ENCODE assay signal across 20 cellular contexts in the genomic region with DNA sequence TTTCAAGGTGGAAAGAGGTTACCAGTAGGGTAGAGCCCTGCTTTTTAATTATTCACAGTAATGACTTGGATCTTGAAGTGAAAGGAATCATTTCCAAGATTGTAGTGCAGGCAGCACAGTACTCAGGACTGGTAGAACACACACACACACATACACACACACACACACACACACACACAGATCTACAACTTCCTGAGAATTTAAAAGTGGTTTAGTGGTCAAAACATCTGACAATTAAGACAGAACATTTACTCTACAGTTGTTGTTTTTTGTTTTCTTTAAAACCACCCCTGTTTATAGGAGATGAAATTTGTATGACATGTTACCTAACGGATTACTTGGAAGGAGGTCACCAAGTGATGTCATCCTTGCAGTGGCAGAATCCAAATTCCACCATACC.
A peak's percentile ranks its signal among the peaks of the same experiment; 100 is the strongest.
DNase-seq lines count a peak whose midpoint lies in the region; ATAC-seq, FAIRE-seq and TF ChIP-seq lines count a peak whose summit lies in the region.
"Had no signal": no experiment of that assay in that cellular context is flagged by ENCODE, and none has a peak within 500 bp of the region (broad histone marks: within the 10 kb centered on the region; RNA-seq: fewer than 3 reads in every experiment).

No MANE protein-coding gene starts in this region.

- peaks cover 15% of the 10 kb centered on the region for H3K4me1 ChIP-seq in GM23338 (ENCODE audit: insufficient read depth)
- peaks cover 20% of the 10 kb centered on the region for H3K4me1 ChIP-seq in PC-3 (ENCODE audit: insufficient read depth, low read length)
- H3K4me1 ChIP-seq: BE2C had no signal

- POLR2A ChIA-PET in PC-3 (lab: Charles Lee; ENCODE audit: unreplicated experiment), result interaction anchor here (0.7 kb wide), 1 partner anchor 1825 kb away, joined by 6 read pairs; no protein-coding TSS in a partner anchor

- H3K4me3 ChIP-seq in GM23338 (no peak overlapping the region), PC-3 (ENCODE audit: low read length) (no peak overlapping the region)

- H3K9me3 ChIP-seq in PC-3 (ENCODE audit: low read length), result no peaks in the 10 kb centered on the region
- H3K9me3 ChIP-seq: BE2C had no signal

- DNase-seq in GM12892 (ENCODE audit: insufficient read length) (no peak), GM23338 (ENCODE audit: low spot score) (no peak), PC-3 (no peak), immature natural killer cell (peak in 2 of 3 donors; percentile 12 to 24), HuH-7 (ENCODE audit: low spot score) (no peak), OCI-M2 (lab: John Stamatoyannopoulos, UW; ENCODE audit: unreplicated experiment) (no peak)
- DNase-seq in NK-92 treated with Interleukin-12 subunit alpha and Interleukin-12 subunit beta, amount 100 ng/mL, for 24 hours (lab: John Stamatoyannopoulos, UW), result no peak
- DNase-seq: BE2C, DMS153, DMS79 treated with DMSO at 0.1 percent for 48 hours, EL, HCEC 1CT, HFFc6, IMR-90, KBM-7 had no signal

- FAIRE-seq in GM12892 (lab: Jason Lieb, UNC), result peak; percentile 67
- FAIRE-seq: A204.1 had no signal

- H3K4me2 ChIP-seq in GM23338 (no peak overlapping the region), PC-3 (ENCODE audit: low read length) (no peak overlapping the region)

- H3F3A ChIP-seq in GM23338 (replicated peaks; ENCODE audit: low read depth) (no peaks in the 10 kb centered on the region), PC-3 (ENCODE audit: low read length, unreplicated experiment) (no peaks in the 10 kb centered on the region)

- H3K9me3 Mint-ChIP-seq in GM23338, result no peaks in the 10 kb centered on the region
- no peaks in the 10 kb centered on the region for H3K9me3 Mint-ChIP-seq in immature natural killer cell
- H3K9me3 Mint-ChIP-seq: CD4-positive, alpha-beta memory T cell; HFFc6 had no signal

- H3K27me3 Mint-ChIP-seq in GM23338 (ENCODE audit: insufficient read depth, low read depth, poor library complexity) (no peaks in the 10 kb centered on the region), immature natural killer cell (ENCODE audit: low read depth in 3 of 3) (peaks cover 1 to 2% (median 1%) of the 10 kb centered on the region in 3 donors)

- TF ChIP-seq CTCF in GM23338 (conservative IDR thresholded peaks at IDR 0.05; ENCODE audit: low read depth in 2 of 2), result no peak
- no peak for TF ChIP-seq CTCF in PC-3 (conservative IDR thresholded peaks at IDR 0.05; ENCODE audit: low read depth, low read length)

- intact Hi-C loops in PC-3 (cut with micrococcal nuclease), result loop anchor here (10.0 kb wide), 1 partner anchor 205 kb away; no protein-coding TSS in a partner anchor

- no TSS peak for BruUV-seq in PC-3 (replicated peaks; lab: Mats Ljungman, UMichigan)

- H3K79me2 ChIP-seq in GM23338 (replicated peaks; ENCODE audit: insufficient read depth), result no peaks in the 10 kb centered on the region
- H3K79me2 ChIP-seq in PC-3 (ENCODE audit: low read length), result no peaks in the 10 kb centered on the region

- H3K27me3 ChIP-seq in GM23338 (ENCODE audit: insufficient read depth) (no peaks in the 10 kb centered on the region), PC-3 (ENCODE audit: low read length) (no peaks in the 10 kb centered on the region)
- H3K27me3 ChIP-seq: BE2C had no signal

- no peak for ATAC-seq in GM23338
- no peak for ATAC-seq in PC-3
- no peak for ATAC-seq in GM21528 (IDR thresholded peaks at IDR 0.05; ENCODE audit: low FRiP score, unreplicated experiment)

- H3K36me3 ChIP-seq in GM23338 (ENCODE audit: insufficient read depth) (no peaks in the 10 kb centered on the region), PC-3 (ENCODE audit: low read depth, low read length) (no peaks in the 10 kb centered on the region)
- H3K36me3 ChIP-seq: BE2C had no signal

- H3K4me1 Mint-ChIP-seq in GM23338 (peaks cover 16% of the 10 kb centered on the region), immature natural killer cell (peaks cover 9% of the 10 kb centered on the region in 2 donors)

- H3K9ac ChIP-seq in PC-3 (ENCODE audit: low read length), result no peak overlapping the region

- 0 out of 2 replicates have a peak overlapping the region, but pooled peaks have one; percentile 8 for H2AFZ ChIP-seq in GM23338
- 0 out of 2 replicates have a peak overlapping the region, but pooled peaks have one; percentile 11 for H2AFZ ChIP-seq in PC-3 (ENCODE audit: low read length)

- H3K27ac ChIP-seq in GM23338 (ENCODE audit: low read depth), result no peak overlapping the region
- no peak overlapping the region for H3K27ac ChIP-seq in PC-3 (ENCODE audit: low read length)
- H3K27ac ChIP-seq: C4-2B, HL-60 had no signal

- no peak overlapping the region; the same call in 1 of the 2 replicates for H3K27ac Mint-ChIP-seq in GM23338
- peak overlapping the region in 2 of 6 donors; percentile 14 to 23 for H3K27ac Mint-ChIP-seq in immature natural killer cell
- H3K27ac Mint-ChIP-seq: HFFc6 had no signal

- CTCF ChIA-PET in PC-3 (lab: Charles Lee), result no interaction called here

- H3K36me3 Mint-ChIP-seq in GM23338 (ENCODE audit: low read depth), result no peaks in the 10 kb centered on the region
- H3K36me3 Mint-ChIP-seq in immature natural killer cell, result no peaks in the 10 kb centered on the region
- H3K36me3 Mint-ChIP-seq: CD4-positive, alpha-beta memory T cell had no signal

- no peaks in the 10 kb centered on the region for H3K9me2 ChIP-seq in GM23338 (ENCODE audit: insufficient read depth)
- no peaks in the 10 kb centered on the region for H3K9me2 ChIP-seq in PC-3 (replicated peaks; ENCODE audit: low read length)

- no peak for TF ChIP-seq POLR2A in GM12892 (IDR thresholded peaks at IDR 0.05; ENCODE audit: low read depth, low read length)

- no peaks in the 10 kb centered on the region for H4K20me1 ChIP-seq in GM23338 (replicated peaks; ENCODE audit: insufficient read depth)
- H4K20me1 ChIP-seq in PC-3 (ENCODE audit: low read length), result no peaks in the 10 kb centered on the region

- H3K4me3 Mint-ChIP-seq in GM23338 (no peak overlapping the region), immature natural killer cell (no peak overlapping the region)
- H3K4me3 Mint-ChIP-seq: CD4-positive, alpha-beta memory T cell; HFFc6 had no signal

TF ChIP-seq in GM23338, 12 proteins besides CTCF, POLR2A, EP300 and RAD21 (continues in another document):
- no peak for TF ChIP-seq JUNB (IDR thresholded peaks at IDR 0.05; ENCODE audit: unreplicated experiment)
- TF ChIP-seq, protein P1, sequence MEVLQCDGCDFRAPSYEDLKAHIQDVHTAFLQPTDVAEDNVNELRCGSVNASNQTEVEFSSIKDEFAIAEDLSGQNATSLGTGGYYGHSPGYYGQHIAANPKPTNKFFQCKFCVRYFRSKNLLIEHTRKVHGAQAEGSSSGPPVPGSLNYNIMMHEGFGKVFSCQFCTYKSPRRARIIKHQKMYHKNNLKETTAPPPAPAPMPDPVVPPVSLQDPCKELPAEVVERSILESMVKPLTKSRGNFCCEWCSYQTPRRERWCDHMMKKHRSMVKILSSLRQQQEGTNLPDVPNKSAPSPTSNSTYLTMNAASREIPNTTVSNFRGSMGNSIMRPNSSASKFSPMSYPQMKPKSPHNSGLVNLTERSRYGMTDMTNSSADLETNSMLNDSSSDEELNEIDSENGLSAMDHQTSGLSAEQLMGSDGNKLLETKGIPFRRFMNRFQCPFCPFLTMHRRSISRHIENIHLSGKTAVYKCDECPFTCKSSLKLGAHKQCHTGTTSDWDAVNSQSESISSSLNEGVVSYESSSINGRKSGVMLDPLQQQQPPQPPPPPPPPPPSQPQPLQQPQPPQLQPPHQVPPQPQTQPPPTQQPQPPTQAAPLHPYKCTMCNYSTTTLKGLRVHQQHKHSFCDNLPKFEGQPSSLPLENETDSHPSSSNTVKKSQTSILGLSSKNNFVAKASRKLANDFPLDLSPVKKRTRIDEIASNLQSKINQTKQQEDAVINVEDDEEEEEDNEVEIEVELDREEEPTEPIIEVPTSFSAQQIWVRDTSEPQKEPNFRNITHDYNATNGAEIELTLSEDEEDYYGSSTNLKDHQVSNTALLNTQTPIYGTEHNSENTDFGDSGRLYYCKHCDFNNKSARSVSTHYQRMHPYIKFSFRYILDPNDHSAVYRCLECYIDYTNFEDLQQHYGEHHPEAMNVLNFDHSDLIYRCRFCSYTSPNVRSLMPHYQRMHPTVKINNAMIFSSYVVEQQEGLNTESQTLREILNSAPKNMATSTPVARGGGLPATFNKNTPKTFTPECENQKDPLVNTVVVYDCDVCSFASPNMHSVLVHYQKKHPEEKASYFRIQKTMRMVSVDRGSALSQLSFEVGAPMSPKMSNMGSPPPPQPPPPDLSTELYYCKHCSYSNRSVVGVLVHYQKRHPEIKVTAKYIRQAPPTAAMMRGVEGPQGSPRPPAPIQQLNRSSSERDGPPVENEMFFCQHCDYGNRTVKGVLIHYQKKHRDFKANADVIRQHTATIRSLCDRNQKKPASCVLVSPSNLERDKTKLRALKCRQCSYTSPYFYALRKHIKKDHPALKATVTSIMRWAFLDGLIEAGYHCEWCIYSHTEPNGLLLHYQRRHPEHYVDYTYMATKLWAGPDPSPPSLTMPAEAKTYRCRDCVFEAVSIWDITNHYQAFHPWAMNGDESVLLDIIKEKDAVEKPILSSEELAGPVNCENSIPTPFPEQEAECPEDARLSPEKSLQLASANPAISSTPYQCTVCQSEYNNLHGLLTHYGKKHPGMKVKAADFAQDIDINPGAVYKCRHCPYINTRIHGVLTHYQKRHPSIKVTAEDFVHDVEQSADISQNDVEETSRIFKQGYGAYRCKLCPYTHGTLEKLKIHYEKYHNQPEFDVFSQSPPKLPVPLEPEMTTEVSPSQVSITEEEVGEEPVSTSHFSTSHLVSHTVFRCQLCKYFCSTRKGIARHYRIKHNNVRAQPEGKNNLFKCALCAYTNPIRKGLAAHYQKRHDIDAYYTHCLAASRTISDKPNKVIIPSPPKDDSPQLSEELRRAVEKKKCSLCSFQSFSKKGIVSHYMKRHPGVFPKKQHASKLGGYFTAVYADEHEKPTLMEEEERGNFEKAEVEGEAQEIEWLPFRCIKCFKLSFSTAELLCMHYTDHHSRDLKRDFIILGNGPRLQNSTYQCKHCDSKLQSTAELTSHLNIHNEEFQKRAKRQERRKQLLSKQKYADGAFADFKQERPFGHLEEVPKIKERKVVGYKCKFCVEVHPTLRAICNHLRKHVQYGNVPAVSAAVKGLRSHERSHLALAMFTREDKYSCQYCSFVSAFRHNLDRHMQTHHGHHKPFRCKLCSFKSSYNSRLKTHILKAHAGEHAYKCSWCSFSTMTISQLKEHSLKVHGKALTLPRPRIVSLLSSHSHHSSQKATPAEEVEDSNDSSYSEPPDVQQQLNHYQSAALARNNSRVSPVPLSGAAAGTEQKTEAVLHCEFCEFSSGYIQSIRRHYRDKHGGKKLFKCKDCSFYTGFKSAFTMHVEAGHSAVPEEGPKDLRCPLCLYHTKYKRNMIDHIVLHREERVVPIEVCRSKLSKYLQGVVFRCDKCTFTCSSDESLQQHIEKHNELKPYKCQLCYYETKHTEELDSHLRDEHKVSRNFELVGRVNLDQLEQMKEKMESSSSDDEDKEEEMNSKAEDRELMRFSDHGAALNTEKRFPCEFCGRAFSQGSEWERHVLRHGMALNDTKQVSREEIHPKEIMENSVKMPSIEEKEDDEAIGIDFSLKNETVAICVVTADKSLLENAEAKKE (CRISPR knock-in tag; IDR thresholded peaks at IDR 0.05), result no peak

Comparison
In these comparisons a context has a peak if more than half of its experiments do, and no peak if none do; other contexts are left out.
1. DNase-seq: peak in immature natural killer cell (2 of 3); none in GM12892 (single experiment), GM23338 (single experiment), PC-3 (single experiment), HuH-7 (single experiment), NK-92 treated with Interleukin-12 subunit alpha and Interleukin-12 subunit beta, amount 100 ng/mL, for 24 hours (single experiment) and OCI-M2 (single experiment).